13 cellular contexts compared by ENCODE assay signal in the genomic region with DNA sequence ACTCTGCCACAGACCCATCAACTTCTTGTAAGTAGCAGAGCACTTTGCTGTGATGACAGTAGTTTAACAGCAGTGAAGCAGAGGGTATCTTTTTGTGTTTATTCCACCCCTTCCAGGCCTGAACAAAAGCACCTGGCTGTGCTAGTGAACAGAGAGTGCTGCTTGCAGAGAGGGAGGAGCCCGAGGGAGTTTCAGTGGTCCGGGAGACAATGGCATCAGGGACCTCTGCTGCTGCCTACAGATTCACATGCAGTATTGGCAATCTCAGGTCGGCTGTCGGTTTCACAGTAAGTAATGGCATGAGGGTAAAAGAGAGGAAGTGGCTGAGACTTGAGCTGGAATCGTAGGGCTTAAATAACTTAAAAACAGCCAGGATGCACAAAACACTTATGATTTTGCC.
A peak's percentile ranks its signal among the peaks of the same experiment; 100 is the strongest.
DNase-seq lines count a peak whose midpoint lies in the region; ATAC-seq and FAIRE-seq lines count a peak whose summit lies in the region.
"Had no signal": no experiment of that assay in that cellular context is flagged by ENCODE, and none has a peak within 500 bp of the region (broad histone marks: within the 10 kb centered on the region; RNA-seq: fewer than 3 reads in every experiment).

No MANE protein-coding gene starts in this region.

- no peak for FAIRE-seq in RCC 7860 (lab: Jason Lieb, UNC)
- FAIRE-seq: bronchial epithelial cell had no signal

- DNase-seq in DMS 273 (lab: John Stamatoyannopoulos, UW; ENCODE audit: unreplicated experiment) = peak; percentile 18
- DNase-seq in DMS 273 treated with DMSO at 0.1 percent for 48 hours (lab: John Stamatoyannopoulos, UW) = no peak
- DNase-seq in NCI-H748 (lab: John Stamatoyannopoulos, UW; ENCODE audit: unreplicated experiment) = peak; percentile 57
- peak; percentile 79 for DNase-seq in iPS-NIHi7 (ENCODE audit: extremely low spot score)
- DNase-seq in ureter (ENCODE audit: low spot score) = no peak
- no peak for DNase-seq in RCC 7860 (ENCODE audit: low spot score)
- DNase-seq: DMS79, IMR-90, occipital lobe had no signal

- ATAC-seq in HG02763 (IDR thresholded peaks at IDR 0.05; ENCODE audit: unreplicated experiment) (peak; percentile 54), HG03521 (IDR thresholded peaks at IDR 0.05; ENCODE audit: unreplicated experiment) (no peak)
- ATAC-seq: left lobe of liver had no signal

Comparison
In these comparisons a context has a peak if more than half of its experiments do, and no peak if none do; other contexts are left out.
1. DNase-seq: peak in DMS 273 (single experiment), NCI-H748 (single experiment) and iPS-NIHi7 (single experiment); none in DMS 273 treated with DMSO at 0.1 percent for 48 hours (single experiment), ureter (single experiment) and RCC 7860 (single experiment).